ENCODE assay signal across 16 cellular contexts in the genomic region with DNA sequence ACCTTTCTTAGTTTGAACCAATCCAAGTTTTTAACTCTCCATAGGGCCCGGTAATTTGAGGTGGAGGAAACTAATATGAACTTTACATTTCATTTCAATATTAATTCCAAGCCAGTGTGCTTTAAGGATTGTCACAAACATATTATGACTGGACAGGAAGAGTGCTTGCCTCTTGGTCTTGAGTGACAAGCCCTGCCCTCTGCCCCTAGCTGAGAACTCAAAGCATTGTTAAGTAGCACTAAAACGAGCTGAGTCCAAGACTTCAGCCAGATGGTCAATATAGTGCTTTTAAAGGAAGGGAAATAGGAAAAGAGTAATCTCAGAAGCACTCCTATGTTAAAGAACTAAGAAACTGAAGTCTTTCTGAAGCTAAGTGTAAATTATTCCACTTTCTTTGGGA.
"Had no signal": no experiment of that assay in that cellular context is flagged by ENCODE, and none has a peak within 500 bp of the region (broad histone marks: within the 10 kb centered on the region; RNA-seq: fewer than 3 reads in every experiment).

No MANE protein-coding gene starts in this region.

- H3K27ac Mint-ChIP-seq: activated CD4-positive, alpha-beta memory T cell treated with anti-CD3 and anti-CD28 coated beads, Interleukin-2, amount 10 ng/mL, durations not matched to agents 7 days and 5 days; activated CD8-positive, alpha-beta memory T cell treated with anti-CD3 and anti-CD28 coated beads, Interleukin-2, amount 10 ng/mL, durations not matched to agents 7 days and 5 days; activated naive CD8-positive, alpha-beta T cell treated with anti-CD3 and anti-CD28 coated beads for 36 hours; stimulated activated naive B cell treated with anti-CD40 and anti-IgM and Interleukin-4, amounts not matched to agents 10 μg/mL and 1 μg/mL and 100 μg/mL, for 72 hours; T-cell had no signal

- ATAC-seq: activated CD8-positive, alpha-beta memory T cell treated with anti-CD3 and anti-CD28 coated beads, Interleukin-2, amount 10 ng/mL, durations not matched to agents 7 days and 5 days; lower lobe of right lung; stimulated activated naive B cell treated with anti-CD40 and anti-IgM and Interleukin-4, amounts not matched to agents 10 μg/mL and 1 μg/mL and 100 μg/mL, for 72 hours; T-cell had no signal

- DNase-seq: activated CD4-positive, alpha-beta memory T cell treated with anti-CD3 and anti-CD28 coated beads, Interleukin-2, amount 10 ng/mL, durations not matched to agents 7 days and 5 days; activated CD4-positive, alpha-beta T cell treated with anti-CD3 and anti-CD28 coated beads for 48 hours; activated CD4-positive, CD25-positive, alpha-beta regulatory T cell; activated CD8-positive, alpha-beta memory T cell treated with anti-CD3 and anti-CD28 coated beads, Interleukin-2, amount 10 ng/mL, durations not matched to agents 7 days and 5 days; activated naive CD4-positive, alpha-beta T cell; activated naive CD8-positive, alpha-beta T cell treated with anti-CD3 and anti-CD28 coated beads for 36 hours; amniotic stem cell; esophagus squamous epithelium; lower lobe of right lung; retina; stimulated activated naive B cell treated with anti-CD40 and anti-IgM and Interleukin-4, amounts not matched to agents 10 μg/mL and 1 μg/mL and 100 μg/mL, for 72 hours; T-cell; upper lobe of left lung had no signal

- H3K4me3 ChIP-seq: coronary artery, esophagus squamous epithelium, lower lobe of right lung, thoracic aorta, upper lobe of left lung had no signal

- H3K4me3 Mint-ChIP-seq: activated CD4-positive, alpha-beta memory T cell treated with anti-CD3 and anti-CD28 coated beads, Interleukin-2, amount 10 ng/mL, durations not matched to agents 7 days and 5 days; activated CD8-positive, alpha-beta memory T cell treated with anti-CD3 and anti-CD28 coated beads, Interleukin-2, amount 10 ng/mL, durations not matched to agents 7 days and 5 days; activated naive CD8-positive, alpha-beta T cell treated with anti-CD3 and anti-CD28 coated beads for 36 hours; stimulated activated naive B cell treated with anti-CD40 and anti-IgM and Interleukin-4, amounts not matched to agents 10 μg/mL and 1 μg/mL and 100 μg/mL, for 72 hours; T-cell had no signal

- H2AFZ ChIP-seq: parathyroid adenoma had no signal

- H3K4me1 ChIP-seq: esophagus squamous epithelium, lower lobe of right lung, parathyroid adenoma, upper lobe of left lung had no signal

- H3K27me3 ChIP-seq: esophagus squamous epithelium, upper lobe of left lung had no signal

- H3K4me1 Mint-ChIP-seq: T-cell had no signal

- H3K27me3 Mint-ChIP-seq: activated CD4-positive, alpha-beta memory T cell treated with anti-CD3 and anti-CD28 coated beads, Interleukin-2, amount 10 ng/mL, durations not matched to agents 7 days and 5 days; activated CD8-positive, alpha-beta memory T cell treated with anti-CD3 and anti-CD28 coated beads, Interleukin-2, amount 10 ng/mL, durations not matched to agents 7 days and 5 days; activated naive CD8-positive, alpha-beta T cell treated with anti-CD3 and anti-CD28 coated beads for 36 hours; stimulated activated naive B cell treated with anti-CD40 and anti-IgM and Interleukin-4, amounts not matched to agents 10 μg/mL and 1 μg/mL and 100 μg/mL, for 72 hours; T-cell had no signal

- H3K9ac ChIP-seq: parathyroid adenoma had no signal

- H3K27ac ChIP-seq: coronary artery, esophagus squamous epithelium, lower lobe of right lung, parathyroid adenoma, thoracic aorta, upper lobe of left lung had no signal

- H3K36me3 ChIP-seq: esophagus squamous epithelium, lower lobe of right lung, thoracic aorta, upper lobe of left lung had no signal
